Comparison of ENCODE assay signal across 13 cellular contexts in genomic region chr12:93087836-93088610, GRCh38.
"Had no signal": no experiment of that assay in that cellular context is flagged by ENCODE, and none has a peak within 500 bp of the region (broad histone marks: within the 10 kb centered on the region; RNA-seq: fewer than 3 reads in every experiment).

No MANE protein-coding gene starts in this region.

- DNase-seq: activated CD4-positive, alpha-beta T cell treated with anti-CD3 and anti-CD28 coated beads, Interleukin-2, amount 10 ng/mL, durations not matched to agents 7 days and 5 days; activated CD4-positive, CD25-positive, alpha-beta regulatory T cell; activated naive CD4-positive, alpha-beta T cell treated with anti-CD3 and anti-CD28 coated beads, Interleukin-2, amount 10 ng/mL, durations not matched to agents 7 days and 5 days; activated T-cell treated with anti-CD3 and anti-CD28 coated beads for 4 hours; effector memory CD8-positive, alpha-beta T cell; lower lobe of right lung; naive thymus-derived CD4-positive, alpha-beta T cell; posterior cingulate gyrus had no signal

- H3K27me3 ChIP-seq: neutrophil had no signal

- FAIRE-seq: small intestine, TTC549 had no signal

- ATAC-seq: activated T-helper 17 cell treated with anti-CD3 and anti-CD28 coated beads, Interleukin-2, amount 50 U/mL, for 72 hours; effector memory CD8-positive, alpha-beta T cell; naive thymus-derived CD4-positive, alpha-beta T cell; stimulated activated memory B cell treated with anti-CD40 and anti-IgM and Interleukin-4, amounts not matched to agents 10 μg/mL and 1 μg/mL and 100 μg/mL, for 72 hours had no signal

- H3K4me3 ChIP-seq: lower lobe of right lung had no signal

- H3K36me3 ChIP-seq: lower lobe of right lung, neutrophil had no signal

- H3K9me3 ChIP-seq: lower lobe of right lung, neutrophil had no signal

- H3K4me1 ChIP-seq: lower lobe of right lung had no signal

- H3K27ac ChIP-seq: lower lobe of right lung, neutrophil had no signal
